Comparison of ENCODE assay signal across 8 cellular contexts in the genomic region with DNA sequence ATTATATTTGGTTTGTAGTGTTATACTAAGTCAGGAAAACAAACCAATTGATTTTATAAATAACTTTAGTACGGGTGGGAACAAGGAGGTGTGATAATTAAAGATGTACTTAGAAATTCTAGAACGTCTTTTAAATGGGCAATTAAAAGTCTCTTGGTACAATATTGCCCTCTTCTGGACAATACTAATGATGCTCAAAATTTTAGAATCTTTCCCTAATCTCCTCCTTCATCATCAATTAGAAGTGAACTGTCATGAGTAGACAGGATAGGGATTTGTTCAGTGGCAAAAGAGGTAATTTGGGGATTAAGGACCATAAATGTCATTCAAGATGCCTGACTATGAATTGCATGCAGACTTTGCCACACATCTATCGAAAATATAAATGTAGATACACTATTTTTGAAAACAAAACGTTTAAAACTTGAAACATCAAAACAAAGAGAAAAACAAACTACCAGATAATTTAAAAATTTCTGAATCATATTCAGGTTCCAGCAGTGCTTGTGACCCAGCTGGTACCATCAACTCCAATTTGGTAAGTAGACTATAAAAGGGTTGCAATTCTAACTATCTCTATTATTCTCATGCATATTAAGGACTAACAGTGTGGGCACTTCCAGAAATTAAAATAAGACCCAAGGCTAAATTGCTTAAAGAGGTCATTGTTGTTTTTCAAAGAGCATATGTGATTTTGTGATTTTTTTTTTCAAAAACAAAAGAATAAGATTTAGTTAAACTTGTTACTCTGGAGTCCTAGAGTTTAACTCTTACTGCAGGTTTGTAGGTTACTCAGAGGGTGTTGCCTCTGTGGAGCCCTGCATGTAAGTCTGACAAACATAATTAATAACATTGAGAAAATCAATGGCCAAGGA.
A peak's percentile ranks its signal among the peaks of the same experiment; 100 is the strongest.
DNase-seq lines count a peak whose midpoint lies in the region; ATAC-seq and TF ChIP-seq lines count a peak whose summit lies in the region.

No MANE protein-coding gene starts in this region.

- TF ChIP-seq CTCF in SK-N-SH (IDR thresholded peaks at IDR 0.05) = peak; percentile 77
- TF ChIP-seq CTCF in transverse colon (IDR thresholded peaks at IDR 0.05) = peak; percentile 52 to 60 (median 58)

- no peaks in the 10 kb centered on the region for H3K9me2 ChIP-seq in SK-N-SH

- H3K79me2 ChIP-seq in SK-N-SH (ENCODE audit: insufficient read depth) = no peaks in the 10 kb centered on the region

- 44% methylated on average over 4 of the region's 4 CpGs for WGBS in SK-N-SH (ENCODE audit: low lambda C conversion rate)
- 37 to 44% methylated on average over 4 of the region's 4 CpGs for WGBS in transverse colon (ENCODE audit: low coverage in 1 of 2), 2 donors

- CTCF ChIA-PET in SK-N-SH (lab: Yijun Ruan, JAX) = interaction anchor here (0.6 to 4.5 kb wide), 10 partner anchors 9 to 1509 kb away, joined by 3 to 30 read pairs (median 4); no protein-coding TSS in a partner anchor

- no peak overlapping the region for H3K4me3 ChIP-seq in SK-N-SH (ENCODE audit: low read depth in 2 of 2, low read length in 1 of 2)
- no peak overlapping the region for H3K4me3 ChIP-seq in transverse colon

- in situ Hi-C loops in transverse colon (cut with MboI; ENCODE audit: low pct_ligation_motif_present in 1 of 4, low pct_unique_long_range_greater_than_20kb in 1 of 4, low sequenced_read_pairs in 3 of 4) = loop anchor here in 3 of 4 donors (10.0 to 25.0 kb wide), 3 partner anchors 188 to 299 kb away; no protein-coding TSS in a partner anchor

- H3K27ac ChIP-seq in SK-N-SH (ENCODE audit: low read depth in 2 of 2, low read length in 1 of 2) (no peak overlapping the region), transverse colon (no peak overlapping the region)

- TF ChIP-seq RAD21 in SK-N-SH (IDR thresholded peaks at IDR 0.05; ENCODE audit: low read length) = peak; percentile 76

- POLR2A ChIA-PET in SK-N-SH (lab: Yijun Ruan, JAX) = no interaction called here

- H3K27me3 ChIP-seq in SK-N-SH (ENCODE audit: insufficient read depth) (no peaks in the 10 kb centered on the region), transverse colon (no peaks in the 10 kb centered on the region)

- no peak for TF ChIP-seq EP300 in SK-N-SH (IDR thresholded peaks at IDR 0.05; ENCODE audit: borderline replicate concordance in 1 of 2, low read depth in 1 of 2, low read length in 1 of 2)
- no peak for TF ChIP-seq EP300 in transverse colon (IDR thresholded peaks at IDR 0.05; ENCODE audit: low read depth)

- H3K36me3 ChIP-seq in SK-N-SH (replicated peaks in 1 of 2; ENCODE audit: control insufficient read depth in 1 of 2, insufficient read depth in 2 of 2, low read length in 1 of 2) (no peaks in the 10 kb centered on the region), transverse colon (no peaks in the 10 kb centered on the region)

- H3F3A ChIP-seq in SK-N-SH (replicated peaks; ENCODE audit: insufficient read depth) = no peaks in the 10 kb centered on the region

- H3K4me1 ChIP-seq in SK-N-SH (ENCODE audit: control insufficient read depth in 1 of 2, insufficient read depth in 2 of 2, low read depth in 1 of 2, low read length in 1 of 2) = peaks cover 0 to 6% of the 10 kb centered on the region in 2 experiments; a peak in 2 of 4 replicates
- no peaks in the 10 kb centered on the region for H3K4me1 ChIP-seq in transverse colon

- DNase-seq in DMS 273 (lab: John Stamatoyannopoulos, UW; ENCODE audit: unreplicated experiment) (peak; percentile 44), Kasumi-1 (lab: John Stamatoyannopoulos, UW) (peak; percentile 62 to 75), SK-N-SH (peak; percentile 34), germinal center (ENCODE audit: low spot score) (peak; percentile 22), transverse colon (no peak)

- H3K9ac ChIP-seq in SK-N-SH = no peak overlapping the region

- no peak for ATAC-seq in activated CD4-positive, CD25-positive, alpha-beta regulatory T cell treated with anti-CD3 and anti-CD28 coated beads, Interleukin-2, amount 50 U/mL, for 24 hours
- no peak for ATAC-seq in HG03108 (IDR thresholded peaks at IDR 0.05; ENCODE audit: unreplicated experiment)
- ATAC-seq in GM19467 (IDR thresholded peaks at IDR 0.05; ENCODE audit: unreplicated experiment) = no peak

- H2AFZ ChIP-seq in SK-N-SH (ENCODE audit: low read depth) = no peak overlapping the region

- no peak overlapping the region for H3K4me2 ChIP-seq in SK-N-SH

- H3K9me3 ChIP-seq in SK-N-SH (no peaks in the 10 kb centered on the region), transverse colon (no peaks in the 10 kb centered on the region)

- H4K20me1 ChIP-seq in SK-N-SH (ENCODE audit: insufficient read depth) = no peaks in the 10 kb centered on the region

- no peak for TF ChIP-seq POLR2A in transverse colon (IDR thresholded peaks at IDR 0.05)

- intact Hi-C loops in transverse colon (cut with DNase I; ENCODE audit: low total_unique reads) = loop anchor here (5.0 kb wide), 1 partner anchor 191 kb away; no protein-coding TSS in a partner anchor

TF ChIP-seq in SK-N-SH, 30 proteins besides CTCF, POLR2A, EP300 and RAD21:
- TF ChIP-seq, protein P1, sequence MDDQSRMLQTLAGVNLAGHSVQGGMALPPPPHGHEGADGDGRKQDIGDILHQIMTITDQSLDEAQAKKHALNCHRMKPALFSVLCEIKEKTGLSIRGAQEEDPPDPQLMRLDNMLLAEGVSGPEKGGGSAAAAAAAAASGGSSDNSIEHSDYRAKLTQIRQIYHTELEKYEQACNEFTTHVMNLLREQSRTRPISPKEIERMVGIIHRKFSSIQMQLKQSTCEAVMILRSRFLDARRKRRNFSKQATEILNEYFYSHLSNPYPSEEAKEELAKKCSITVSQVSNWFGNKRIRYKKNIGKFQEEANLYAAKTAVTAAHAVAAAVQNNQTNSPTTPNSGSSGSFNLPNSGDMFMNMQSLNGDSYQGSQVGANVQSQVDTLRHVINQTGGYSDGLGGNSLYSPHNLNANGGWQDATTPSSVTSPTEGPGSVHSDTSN (IDR thresholded peaks at IDR 0.05) = peak; percentile 30; the same call in 1 of the 2 replicates
- TF ChIP-seq GATA2 (CRISPR knock-in tag; IDR thresholded peaks at IDR 0.05) = peak; percentile 50
- no peak for TF ChIP-seq TAF1 (IDR thresholded peaks at IDR 0.05; ENCODE audit: borderline replicate concordance, low read depth, low read length)
- peak; percentile 46 for TF ChIP-seq SMC3 (IDR thresholded peaks at IDR 0.05; ENCODE audit: low read depth, low read length)
TF ChIP-seq in SK-N-SH: peak in this region for 3.
